17 cellular contexts compared by ENCODE assay signal in genomic region chr1:86430376-86430775, GRCh38. TPM values are rescaled to one million over a fixed set of nuclear protein-coding genes. Genes with fewer than 3 reads are reported as not detected.
DNase-seq lines count a peak whose midpoint lies in the region; ATAC-seq and TF ChIP-seq lines count a peak whose summit lies in the region.
"Had no signal": no experiment of that assay in that cellular context is flagged by ENCODE, and none has a peak within 500 bp of the region (broad histone marks: within the 10 kb centered on the region; RNA-seq: fewer than 3 reads in every experiment).

No MANE protein-coding gene starts in this region.

- intact Hi-C loops in left ventricle myocardium inferior (cut with micrococcal nuclease) (no loop called here), cardiac septum (cut with DNase I) (no loop called here)

- H3K79me2 ChIP-seq in parathyroid adenoma = no peaks in the 10 kb centered on the region

- peak overlapping the region; percentile 79 for H3K27ac ChIP-seq in left ventricle myocardium inferior (replicated peaks)
- H3K27ac ChIP-seq in parathyroid adenoma = peak overlapping the region; percentile 80
- H3K27ac ChIP-seq: testis had no signal

- H3K4me3 ChIP-seq in left ventricle myocardium inferior = no peak overlapping the region
- H3K4me3 ChIP-seq in epithelial cell of esophagus (ENCODE audit: low read length) = no peak overlapping the region
- no peak overlapping the region for H3K4me3 ChIP-seq in parathyroid adenoma (ENCODE audit: low read depth, low read length)
- H3K4me3 ChIP-seq: MG63, testis had no signal

- no peak for ATAC-seq in HG03159 (IDR thresholded peaks at IDR 0.05; ENCODE audit: unreplicated experiment)

- H3K27me3 ChIP-seq in left ventricle myocardium inferior (ENCODE audit: low read depth) (no peaks in the 10 kb centered on the region), parathyroid adenoma (ENCODE audit: control insufficient read depth, insufficient read depth, low read length) (no peaks in the 10 kb centered on the region)
- H3K27me3 ChIP-seq: MG63, testis had no signal

- H2AFZ ChIP-seq in parathyroid adenoma = peak overlapping the region; percentile 56

- H3K9me3 ChIP-seq in left ventricle myocardium inferior (replicated peaks) (no peaks in the 10 kb centered on the region), parathyroid adenoma (ENCODE audit: control insufficient read depth, low read length) (no peaks in the 10 kb centered on the region)
- H3K9me3 ChIP-seq: MG63, testis had no signal

- H3K4me1 ChIP-seq in left ventricle myocardium inferior (peaks cover 17% of the 10 kb centered on the region), parathyroid adenoma (peaks cover 10% of the 10 kb centered on the region)
- H3K4me1 ChIP-seq: testis had no signal

- TF ChIP-seq CTCF in left ventricle myocardium inferior (IDR thresholded peaks at IDR 0.05; ENCODE audit: borderline replicate concordance) = no peak
- TF ChIP-seq CTCF in epithelial cell of esophagus (IDR thresholded peaks at IDR 0.05; ENCODE audit: insufficient read depth, low read depth, low read length, missing control alignments) = no peak
- TF ChIP-seq CTCF in parathyroid adenoma (IDR thresholded peaks at IDR 0.05) = no peak

- H3K36me3 ChIP-seq in left ventricle myocardium inferior (no peaks in the 10 kb centered on the region), parathyroid adenoma (ENCODE audit: control insufficient read depth, insufficient read depth, low read length) (no peaks in the 10 kb centered on the region)
- H3K36me3 ChIP-seq: MG63 had no signal

- peak overlapping the region; percentile 54 for H3K4me2 ChIP-seq in parathyroid adenoma (ENCODE audit: low read length)

- DNase-seq in left ventricle myocardium inferior (no peak), cardiac septum (ENCODE audit: low spot score) (no peak), epithelial cell of esophagus (ENCODE audit: low read depth) (peak; percentile 91), nucleus accumbens (lab: John Stamatoyannopoulos, UW) (no peak), NCI-H1417 treated with DMSO at 0.1 percent for 48 hours (lab: John Stamatoyannopoulos, UW) (no peak), NCI-H2196 treated with DMSO at 0.1 percent for 48 hours (lab: John Stamatoyannopoulos, UW; ENCODE audit: unreplicated experiment) (no peak)
- DNase-seq: cortex of kidney, NCI-H446 had no signal

- no peak overlapping the region for H3K9ac ChIP-seq in parathyroid adenoma

RNA-seq across cellular contexts. Expression of gene CLCA2, which starts 6.4 kb away (rescaled TPM):
- not detected for total RNA-seq in left ventricle myocardium inferior
- total RNA-seq in cardiac septum = not detected
- total RNA-seq: activated CD8-positive, alpha-beta memory T cell treated with anti-CD3 and anti-CD28 coated beads, Interleukin-2, amount 10 ng/mL, durations not matched to agents 7 days and 5 days; frontal cortex had no signal

RNA-seq across cellular contexts. Expression of gene ODF2L, which starts 34.3 kb away (rescaled TPM):
- 6.4 TPM for total RNA-seq in left ventricle myocardium inferior
- 12.1 TPM for total RNA-seq in cardiac septum

RNA-seq across cellular contexts. Expression of gene CLCA1, which starts 38.4 kb away (rescaled TPM):
- total RNA-seq in left ventricle myocardium inferior = 0.05 TPM
- total RNA-seq in cardiac septum = not detected
- total RNA-seq: activated CD8-positive, alpha-beta memory T cell treated with anti-CD3 and anti-CD28 coated beads, Interleukin-2, amount 10 ng/mL, durations not matched to agents 7 days and 5 days; frontal cortex; G401; lower leg skin; posterior vena cava had no signal
